8 cellular contexts compared by ENCODE assay signal in genomic region chr14:85415015-85415712, GRCh38.
A peak's percentile ranks its signal among the peaks of the same experiment; 100 is the strongest.
DNase-seq lines count a peak whose midpoint lies in the region; ATAC-seq, FAIRE-seq and TF ChIP-seq lines count a peak whose summit lies in the region.

No MANE protein-coding gene starts in this region.

- no peak for ATAC-seq in GM19455 (IDR thresholded peaks at IDR 0.05; ENCODE audit: unreplicated experiment)

- H3K27ac ChIP-seq in BLaER1 treated with 17β-estradiol and CSF1 and Interleukin-3, amounts not matched to agents 10 nM and 100 nM, result peak overlapping the region in 9 of 11 experiments; percentile 34 to 75 (median 63); a peak in 15 of 22 replicates
- no peak overlapping the region for H3K27ac ChIP-seq in H1 (ENCODE audit: low read depth, low read length)

- peak; percentile 39 to 56; a peak in 3 of 4 replicates for TF ChIP-seq RAD21 in H1 (IDR thresholded peaks at IDR 0.05 in 1 of 2, conservative IDR thresholded peaks at IDR 0.05 in 1 of 2; ENCODE audit: low read depth in 2 of 2, low read length in 2 of 2)

- no peaks in the 10 kb centered on the region for H3K79me2 ChIP-seq in H1 (ENCODE audit: control insufficient read depth in 1 of 2, insufficient read depth in 2 of 2, low read length in 2 of 2)

- no peak for TF ChIP-seq POLR2A in H1 (IDR thresholded peaks at IDR 0.05; ENCODE audit: control extremely low read depth in 1 of 2, low read depth in 2 of 2, low read length in 2 of 2)

- 82% methylated on average over 13 of the region's 13 CpGs; no CpG with 5 or more reads in 1 of the 2 experiments for WGBS in H1 (ENCODE audit: extremely low coverage in 1 of 2, insufficient coverage in 1 of 2, insufficient read length in 1 of 2, insufficient replicate concordance in 2 of 2, low coverage in 1 of 2, low lambda C conversion rate in 2 of 2, missing lambda C conversion rate in 1 of 2), 2 experiments

- no peak overlapping the region for H2BK20ac ChIP-seq in H1 (ENCODE audit: low read length)

- POLR2A ChIA-PET in H1 (lab: Charles Lee; ENCODE audit: partially characterized antibody), result no interaction called here

- H3K9me3 ChIP-seq in BLaER1 treated with 17β-estradiol and CSF1 and Interleukin-3, amounts not matched to agents 10 nM and 100 nM (replicated peaks in 1 of 11), result peaks cover 0 to 10% (median 0%) of the 10 kb centered on the region in 11 experiments; a peak in 2 of 22 replicates
- no peaks in the 10 kb centered on the region for H3K9me3 ChIP-seq in H1 (ENCODE audit: insufficient read depth in 2 of 2, low read depth in 1 of 2, low read length in 1 of 2)

- no peaks in the 10 kb centered on the region for H4K20me1 ChIP-seq in BLaER1 treated with 17β-estradiol and CSF1 and Interleukin-3, amounts not matched to agents 10 nM and 100 nM
- no peaks in the 10 kb centered on the region for H4K20me1 ChIP-seq in H1 (replicated peaks in 1 of 2; ENCODE audit: control insufficient read depth in 1 of 2, insufficient read depth in 2 of 2, low read length in 2 of 2)

- H3K14ac ChIP-seq in H1 (ENCODE audit: insufficient read length), result no peak overlapping the region

- no peak overlapping the region for H3K18ac ChIP-seq in H1 (ENCODE audit: extremely low read depth, low read length)

- no peak overlapping the region for H2BK120ac ChIP-seq in H1 (replicated peaks; ENCODE audit: low read depth, low read length)

- H3K4me2 ChIP-seq in BLaER1 treated with 17β-estradiol and CSF1 and Interleukin-3, amounts not matched to agents 10 nM and 100 nM, result peak overlapping the region in 6 of 11 experiments; percentile 46 to 61 (median 50); a peak in 8 of 22 replicates
- no peak overlapping the region for H3K4me2 ChIP-seq in H1 (ENCODE audit: insufficient read depth in 1 of 2, low read depth in 2 of 2, low read length in 2 of 2)

- no peak overlapping the region for H2BK15ac ChIP-seq in H1 (ENCODE audit: low read length)

- no peaks in the 10 kb centered on the region for H3K23me2 ChIP-seq in H1 (ENCODE audit: low read depth, low read length)

- peak; percentile 26 to 54 (median 37); a peak in 3 of 4 replicates for TF ChIP-seq CTCF in H1 (IDR thresholded peaks at IDR 0.05; ENCODE audit: control extremely low read depth in 1 of 3, insufficient read depth in 1 of 3, low read depth in 1 of 3, low read length in 3 of 3)

- CTCF ChIA-PET in H1 (lab: Charles Lee; ENCODE audit: partially characterized antibody), result no interaction called here

- DNase-seq in NCI-H1694 (lab: John Stamatoyannopoulos, UW), result peak; percentile 81
- peak; percentile 17 to 45 for DNase-seq in H1 (ENCODE audit: low read depth in 1 of 2, low spot score in 2 of 2)
- DNase-seq in myocyte (ENCODE audit: low read depth), result peak; percentile 97
- DNase-seq in NCI-H2081 treated with DMSO at 0.1 percent for 48 hours (lab: John Stamatoyannopoulos, UW), result no peak
- no peak for DNase-seq in stimulated activated CD4-positive, alpha-beta T cell treated with anti-CD3 and anti-CD28 coated beads, Interleukin-4, amount 100 ng/mL, for 1 hour
- DNase-seq in NCI-H187 treated with DMSO at 0.1 percent for 48 hours (lab: John Stamatoyannopoulos, UW), result no peak

- peaks cover 4 to 62% (median 31%) of the 10 kb centered on the region in 10 experiments; a peak in 17 of 20 replicates for H3K4me1 ChIP-seq in BLaER1 treated with 17β-estradiol and CSF1 and Interleukin-3, amounts not matched to agents 10 nM and 100 nM
- H3K4me1 ChIP-seq in H1 (replicated peaks in 1 of 4; ENCODE audit: control insufficient read depth in 3 of 4, insufficient read depth in 4 of 4, low read length in 3 of 4), result no peaks in the 10 kb centered on the region

- H3K56ac ChIP-seq in H1 (replicated peaks; ENCODE audit: insufficient read length, low read depth, low read length), result no peak overlapping the region

- no peak overlapping the region for H4K5ac ChIP-seq in H1 (ENCODE audit: insufficient read length, low read depth, low read length)

- H2BK5ac ChIP-seq in H1 (ENCODE audit: low read depth, low read length), result no peak overlapping the region

- H3K4ac ChIP-seq in H1 (replicated peaks; ENCODE audit: insufficient read length, low read depth, low read length), result no peak overlapping the region

- H3K36me3 ChIP-seq in BLaER1 treated with 17β-estradiol and CSF1 and Interleukin-3, amounts not matched to agents 10 nM and 100 nM, result no peaks in the 10 kb centered on the region
- no peaks in the 10 kb centered on the region for H3K36me3 ChIP-seq in H1 (ENCODE audit: control insufficient read depth in 2 of 4, insufficient read depth in 4 of 4, low read length in 3 of 4)

- no peak overlapping the region; a peak in 1 of 22 replicates for H3K9ac ChIP-seq in BLaER1 treated with 17β-estradiol and CSF1 and Interleukin-3, amounts not matched to agents 10 nM and 100 nM
- no peak overlapping the region for H3K9ac ChIP-seq in H1 (replicated peaks in 1 of 4; ENCODE audit: extremely low read depth in 1 of 4, low read depth in 3 of 4, low read length in 3 of 4)

- no peak overlapping the region for H4K8ac ChIP-seq in H1 (ENCODE audit: extremely low read depth, insufficient read depth, low read length)

- no peak overlapping the region for H2AK5ac ChIP-seq in H1 (ENCODE audit: low read depth, low read length)

- no peak overlapping the region for H3K23ac ChIP-seq in H1 (ENCODE audit: insufficient read length)

- H3K79me1 ChIP-seq in H1 (ENCODE audit: low read depth, low read length), result no peaks in the 10 kb centered on the region

- H2BK12ac ChIP-seq in H1 (ENCODE audit: low read depth, low read length), result no peak overlapping the region

- FAIRE-seq in H1 (lab: Jason Lieb, UNC), result peak; percentile 39

- no peak overlapping the region for H4K91ac ChIP-seq in H1 (replicated peaks; ENCODE audit: insufficient read length, low read length)

- H3K27me3 ChIP-seq in BLaER1 treated with 17β-estradiol and CSF1 and Interleukin-3, amounts not matched to agents 10 nM and 100 nM, result no peaks in the 10 kb centered on the region
- H3K27me3 ChIP-seq in H1 (replicated peaks in 1 of 4; ENCODE audit: control insufficient read depth in 3 of 4, extremely low read depth in 1 of 4, insufficient read depth in 3 of 4, low read length in 3 of 4), result no peaks in the 10 kb centered on the region

- no peak for TF ChIP-seq EP300 in H1 (IDR thresholded peaks at IDR 0.05; ENCODE audit: borderline replicate concordance in 1 of 2, low read depth in 2 of 2, low read length in 2 of 2)

- H3K4me3 ChIP-seq in BLaER1 treated with 17β-estradiol and CSF1 and Interleukin-3, amounts not matched to agents 10 nM and 100 nM, result no peak overlapping the region
- no peak overlapping the region for H3K4me3 ChIP-seq in H1 (ENCODE audit: extremely low read depth in 1 of 4, insufficient read depth in 2 of 4, low read depth in 3 of 4, low read length in 4 of 4)

- peak overlapping the region; percentile 92; the same call in 1 of the 2 replicates for H2AFZ ChIP-seq in H1 (ENCODE audit: low read length)

TF ChIP-seq in H1, 55 proteins besides CTCF, POLR2A, EP300 and RAD21:
- no peak for TF ChIP-seq JUND (IDR thresholded peaks at IDR 0.05; ENCODE audit: low read length)
- no peak for TF ChIP-seq SIX5 (IDR thresholded peaks at IDR 0.05; ENCODE audit: low read depth, low read length)
- no peak for TF ChIP-seq HDAC6 (IDR thresholded peaks at IDR 0.05; ENCODE audit: low read depth, low read length)
- TF ChIP-seq SIN3A (conservative IDR thresholded peaks at IDR 0.05 in 1 of 2, IDR thresholded peaks at IDR 0.05 in 1 of 2; ENCODE audit: low read depth in 1 of 2, low read length in 2 of 2), result no peak
- TF ChIP-seq CBX8 (IDR thresholded peaks at IDR 0.05; ENCODE audit: borderline replicate concordance, low read depth, low read length), result no peak
- TF ChIP-seq SAP30 (IDR thresholded peaks at IDR 0.05; ENCODE audit: insufficient read depth, insufficient replicate concordance, low read length), result no peak
- TF ChIP-seq CHD2 (IDR thresholded peaks at IDR 0.05; ENCODE audit: low read length), result no peak
- no peak for TF ChIP-seq PHF8 (conservative IDR thresholded peaks at IDR 0.05; ENCODE audit: low read depth, low read length)
- TF ChIP-seq POU5F1 (IDR thresholded peaks at IDR 0.05; ENCODE audit: low read depth, low read length), result no peak
- no peak for TF ChIP-seq EZH2 (IDR thresholded peaks at IDR 0.05; ENCODE audit: low read depth, low read length, severe bottlenecking)
- TF ChIP-seq MAX (IDR thresholded peaks at IDR 0.05), result no peak
- no peak for TF ChIP-seq GABPA (IDR thresholded peaks at IDR 0.05; ENCODE audit: borderline replicate concordance, insufficient read depth, low read length)
- no peak for TF ChIP-seq ZNF274 (IDR thresholded peaks at IDR 0.05; ENCODE audit: borderline replicate concordance, extremely low read depth, low read length)
- no peak for TF ChIP-seq ATF3 (IDR thresholded peaks at IDR 0.05; ENCODE audit: insufficient read depth, low read depth, low read length)
- TF ChIP-seq TEAD4 (IDR thresholded peaks at IDR 0.05; ENCODE audit: low read depth, low read length), result no peak
- no peak for TF ChIP-seq SUZ12 (IDR thresholded peaks at IDR 0.05; ENCODE audit: low read length)
- no peak for TF ChIP-seq NANOG (IDR thresholded peaks at IDR 0.05; ENCODE audit: insufficient read depth, low read depth, low read length, poor library complexity, severe bottlenecking)
- TF ChIP-seq SRF (IDR thresholded peaks at IDR 0.05; ENCODE audit: low read depth, low read length), result no peak
- no peak for TF ChIP-seq SP1 (IDR thresholded peaks at IDR 0.05; ENCODE audit: low read depth, low read length)
- TF ChIP-seq TAF7 (optimal IDR thresholded peaks at IDR 0.05; ENCODE audit: borderline replicate concordance, low read depth, low read length), result no peak

Comparison
In these comparisons a context has a peak if more than half of its experiments do, and no peak if none do; other contexts are left out.
1. H3K4me2 ChIP-seq: peak in BLaER1 treated with 17β-estradiol and CSF1 and Interleukin-3, amounts not matched to agents 10 nM and 100 nM (6 of 11); none in H1 (0 of 2).
2. DNase-seq: peak in NCI-H1694 (single experiment), H1 (2 of 2) and myocyte (single experiment); none in NCI-H2081 treated with DMSO at 0.1 percent for 48 hours (single experiment), stimulated activated CD4-positive, alpha-beta T cell treated with anti-CD3 and anti-CD28 coated beads, Interleukin-4, amount 100 ng/mL, for 1 hour (single experiment) and NCI-H187 treated with DMSO at 0.1 percent for 48 hours (single experiment).